Comparison of ENCODE assay signal across 7 cellular contexts in genomic region chr5:124027441-124027840, GRCh38.
"Had no signal": no experiment of that assay in that cellular context is flagged by ENCODE, and none has a peak within 500 bp of the region (broad histone marks: within the 10 kb centered on the region; RNA-seq: fewer than 3 reads in every experiment).

No MANE protein-coding gene starts in this region.

- ATAC-seq: HepG2, K562 had no signal

- FAIRE-seq: HepG2, HTR-8/SVneo, K562 had no signal

- DNase-seq: IMR-90, KBM-7, KG1 had no signal

- H3K27ac ChIP-seq: HL-60 had no signal

- H3K4me3 ChIP-seq: K562 had no signal
